ENCODE assay signal across 22 cellular contexts in genomic region chr11:76748931-76749330, GRCh38.
"Had no signal": no experiment of that assay in that cellular context is flagged by ENCODE, and none has a peak within 500 bp of the region (broad histone marks: within the 10 kb centered on the region; RNA-seq: fewer than 3 reads in every experiment).

No MANE protein-coding gene starts in this region.

- H3K4me1 ChIP-seq: body of pancreas had no signal

- H3K27ac ChIP-seq: body of pancreas, SK-N-MC, VCaP had no signal

- ATAC-seq: activated CD8-positive, alpha-beta T cell treated with anti-CD3 and anti-CD28 coated beads for 36 hours; body of pancreas; Panc1; Right ventricle myocardium inferior had no signal

- DNase-seq: activated CD4-positive, alpha-beta T cell treated with anti-CD3 and anti-CD28 coated beads for 4 hours; activated CD8-positive, alpha-beta memory T cell treated with anti-CD3 and anti-CD28 coated beads, Interleukin-2, amount 50 U/mL, for 48 hours; activated CD8-positive, alpha-beta T cell treated with anti-CD3 and anti-CD28 coated beads for 36 hours; activated T-cell treated with anti-CD3 and anti-CD28 coated beads, Interleukin-2, amount 50 U/mL, for 1 hour; aorta; body of pancreas; Kasumi-1; KBM-7; NCI-H1105 treated with DMSO at 0.1 percent for 48 hours; NCI-H1436 treated with DMSO at 0.1 percent for 48 hours; NCI-H187; NCI-H2081; NCI-H510A treated with DMSO at 0.1 percent for 48 hours; NCI-H69; NK-92 treated with Interleukin-12 subunit alpha and Interleukin-12 subunit beta, amount 100 ng/mL, for 24 hours; OCI-M1; RPMI8226; T-helper 1 cell had no signal

- H3K9me3 ChIP-seq: body of pancreas had no signal

- H3K4me3 ChIP-seq: body of pancreas, SK-N-MC had no signal

- H3K27me3 ChIP-seq: body of pancreas had no signal
